9 cellular contexts compared by ENCODE assay signal in genomic region chr14:76950043-76951020, GRCh38.
DNase-seq lines count a peak whose midpoint lies in the region; ATAC-seq and TF ChIP-seq lines count a peak whose summit lies in the region.
"Had no signal": no experiment of that assay in that cellular context is flagged by ENCODE, and none has a peak within 500 bp of the region (broad histone marks: within the 10 kb centered on the region; RNA-seq: fewer than 3 reads in every experiment).

No MANE protein-coding gene starts in this region.

- H3K4ac ChIP-seq in mesendoderm (ENCODE audit: low read depth, low read length) = no peak overlapping the region

- H3K4me2 ChIP-seq in mesendoderm (ENCODE audit: low read length) = no peak overlapping the region

- no peak overlapping the region for H2BK15ac ChIP-seq in mesendoderm (replicated peaks; ENCODE audit: low read depth)

- H3K27ac ChIP-seq in heart left ventricle = peak overlapping the region in 11 of 12 donors; percentile 26 to 70 (median 42)
- H3K27ac ChIP-seq in mesendoderm (ENCODE audit: low read depth, low read length) = no peak overlapping the region
- H3K27ac ChIP-seq in upper lobe of right lung = peak overlapping the region; percentile 53

- no peak overlapping the region for H3K18ac ChIP-seq in mesendoderm (ENCODE audit: low read length)

- H2AK5ac ChIP-seq in mesendoderm (ENCODE audit: low read length) = peak overlapping the region; percentile 58

- peak overlapping the region; percentile 66 for H3K23ac ChIP-seq in mesendoderm (ENCODE audit: low read length)

- 59 to 66% (median 62%) methylated on average over 14 of the region's 14 CpGs for WGBS in heart left ventricle, 4 donors
- WGBS in mesendoderm (ENCODE audit: extremely low coverage, insufficient coverage, low lambda C conversion rate) = no CpG with 5 or more reads among the region's 14 CpGs

- H2BK5ac ChIP-seq in mesendoderm (ENCODE audit: low read length) = no peak overlapping the region

- intact Hi-C loops in heart left ventricle (cut with DNase I) = no loop called here
- intact Hi-C loops in left cardiac atrium (cut with DNase I) = no loop called here
- intact Hi-C loops in upper lobe of right lung (cut with DNase I) = loop anchor here (10.0 kb wide), 1 partner anchor 74 kb away; the partner anchor contains the start of gene IRF2BPL

- H3K9me3 ChIP-seq in heart left ventricle (no peaks in the 10 kb centered on the region), upper lobe of right lung (no peaks in the 10 kb centered on the region)

- in situ Hi-C loops in astrocyte of the spinal cord (cut with HindIII; ENCODE audit: low sequenced_read_pairs) = no loop called here

- H3K4me1 ChIP-seq in heart left ventricle (peaks cover 11 to 74% (median 64%) of the 10 kb centered on the region in 12 donors), mesendoderm (ENCODE audit: control insufficient read depth, low read depth, low read length) (peaks cover 16% of the 10 kb centered on the region), upper lobe of right lung (peaks cover 66% of the 10 kb centered on the region)

- no peak overlapping the region for H2BK120ac ChIP-seq in mesendoderm (ENCODE audit: low read depth, low read length)

- H4K5ac ChIP-seq in mesendoderm (ENCODE audit: low read length) = no peak overlapping the region

- TF ChIP-seq CTCF in heart left ventricle (IDR thresholded peaks at IDR 0.05) = no peak
- TF ChIP-seq CTCF in astrocyte of the spinal cord (IDR thresholded peaks at IDR 0.05; ENCODE audit: low read depth, low read length) = no peak
- TF ChIP-seq CTCF in upper lobe of right lung (IDR thresholded peaks at IDR 0.05) = no peak

- ATAC-seq in heart left ventricle (no peak), left cardiac atrium (no peak), upper lobe of right lung (no peak), GM21825 (IDR thresholded peaks at IDR 0.05; ENCODE audit: unreplicated experiment) (no peak), GM18868 (IDR thresholded peaks at IDR 0.05; ENCODE audit: unreplicated experiment) (no peak)

- TF ChIP-seq POLR2A in heart left ventricle (IDR thresholded peaks at IDR 0.05) = no peak

- no peaks in the 10 kb centered on the region for H3K79me1 ChIP-seq in mesendoderm (ENCODE audit: low read length)

- H3K27me3 ChIP-seq in heart left ventricle (no peaks in the 10 kb centered on the region), mesendoderm (ENCODE audit: insufficient read depth, low read length, poor library complexity) (no peaks in the 10 kb centered on the region), upper lobe of right lung (no peaks in the 10 kb centered on the region)

- H4K8ac ChIP-seq in mesendoderm (ENCODE audit: low read depth, low read length) = no peak overlapping the region

- H3K36me3 ChIP-seq in heart left ventricle (no peaks in the 10 kb centered on the region), mesendoderm (ENCODE audit: control insufficient read depth, insufficient read depth, low read length) (no peaks in the 10 kb centered on the region), upper lobe of right lung (no peaks in the 10 kb centered on the region)

- H3K4me3 ChIP-seq in heart left ventricle (no peak overlapping the region), astrocyte of the spinal cord (ENCODE audit: low read depth, low read length) (no peak overlapping the region), mesendoderm (ENCODE audit: low read length) (no peak overlapping the region), upper lobe of right lung (no peak overlapping the region)

- H3K56ac ChIP-seq in mesendoderm (ENCODE audit: low read length) = peak overlapping the region; percentile 64

- no peaks in the 10 kb centered on the region for H3K79me2 ChIP-seq in mesendoderm (ENCODE audit: control insufficient read depth, insufficient read depth, low read length)

- no peak for DNase-seq in heart left ventricle
- no peak for DNase-seq in left cardiac atrium
- peak; percentile 63 for DNase-seq in astrocyte of the spinal cord (ENCODE audit: low read depth, low spot score)
- DNase-seq in mesendoderm = no peak
- DNase-seq in upper lobe of right lung = no peak
- DNase-seq in H4 (ENCODE audit: low spot score) = no peak
- DNase-seq: NCI-H82 had no signal

- no peak overlapping the region for H3K9ac ChIP-seq in mesendoderm (ENCODE audit: low read length)
